In the genomic region with DNA sequence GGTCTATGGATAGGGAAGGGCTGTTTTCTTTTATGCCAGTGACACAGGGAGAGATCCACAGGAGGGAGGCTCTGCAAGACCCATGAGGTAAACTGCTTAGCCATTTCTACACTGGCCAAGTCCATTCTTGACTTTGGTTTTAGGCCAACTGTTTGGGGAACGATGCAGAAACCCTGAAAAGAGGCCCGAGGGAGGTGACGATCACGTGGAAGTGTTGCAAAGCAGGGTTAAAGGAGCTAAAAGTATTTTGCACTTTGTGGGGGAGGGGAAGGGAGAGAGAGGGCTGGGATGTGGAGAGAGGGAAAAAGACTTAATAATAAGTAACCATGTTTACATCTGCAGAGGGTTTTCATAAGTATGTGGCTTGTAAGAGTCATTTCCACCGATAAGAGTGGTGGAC, we compare ENCODE assay signal across 18 cellular contexts.
DNase-seq lines count a peak whose midpoint lies in the region; TF ChIP-seq lines count a peak whose summit lies in the region.
"Had no signal": no experiment of that assay in that cellular context is flagged by ENCODE, and none has a peak within 500 bp of the region (broad histone marks: within the 10 kb centered on the region; RNA-seq: fewer than 3 reads in every experiment).

No MANE protein-coding gene starts in this region.

- no peak overlapping the region for H3K9ac ChIP-seq in mammary epithelial cell (ENCODE audit: insufficient read depth, low read length)
- H3K9ac ChIP-seq: GM23248 had no signal

- intact Hi-C loops in MCF 10A (cut with micrococcal nuclease), result no loop called here
- intact Hi-C loops in mammary epithelial cell (cut with micrococcal nuclease), result no loop called here
- intact Hi-C loops in head of caudate nucleus (cut with DNase I), result no loop called here

- H3K27ac ChIP-seq in mammary epithelial cell (ENCODE audit: insufficient read depth, low read depth, low read length), result no peak overlapping the region
- H3K27ac ChIP-seq: 22Rv1, A549, C4-2B, GM23248 had no signal

- H3K27ac Mint-ChIP-seq in MCF 10A (ENCODE audit: low read depth, unreplicated experiment) (no peak overlapping the region), nephron (peak overlapping the region; percentile 37 to 73 (median 73))
- H3K27ac Mint-ChIP-seq: CD4-positive, alpha-beta T cell; HFFc6 had no signal

- H3K36me3 ChIP-seq in mammary epithelial cell (ENCODE audit: insufficient read depth, low read length), result no peaks in the 10 kb centered on the region

- H3K27me3 Mint-ChIP-seq in MCF 10A (ENCODE audit: insufficient read depth, unreplicated experiment) (no peaks in the 10 kb centered on the region), nephron (ENCODE audit: low read depth) (peaks cover 12% of the 10 kb centered on the region)

- H3K9me3 ChIP-seq in mammary epithelial cell (replicated peaks; ENCODE audit: insufficient read depth, low read length), result no peaks in the 10 kb centered on the region
- H3K9me3 ChIP-seq: A549, Caco-2 had no signal

- no peaks in the 10 kb centered on the region for H3K79me2 ChIP-seq in mammary epithelial cell (ENCODE audit: insufficient read depth, low read length)

- H3K9me3 Mint-ChIP-seq in MCF 10A (ENCODE audit: unreplicated experiment), result peaks cover 8% of the 10 kb centered on the region
- no peaks in the 10 kb centered on the region for H3K9me3 Mint-ChIP-seq in nephron
- H3K9me3 Mint-ChIP-seq: CD4-positive, alpha-beta T cell had no signal

- H2AFZ ChIP-seq in mammary epithelial cell (ENCODE audit: low read depth, low read length), result no peak overlapping the region
- H2AFZ ChIP-seq: GM23248 had no signal

- TF ChIP-seq CTCF in MCF 10A (IDR thresholded peaks at IDR 0.05; ENCODE audit: unreplicated experiment) (no peak), mammary epithelial cell (conservative IDR thresholded peaks at IDR 0.05 in 1 of 2, IDR thresholded peaks at IDR 0.05 in 1 of 2; ENCODE audit: extremely low read depth in 1 of 2, insufficient read depth in 1 of 2, low read depth in 1 of 2, low read length in 2 of 2) (no peak), nephron (IDR thresholded peaks at IDR 0.05; ENCODE audit: unreplicated experiment in 3 of 3) (no peak)

- H3K4me1 Mint-ChIP-seq in MCF 10A (ENCODE audit: insufficient read depth, unreplicated experiment) (peaks cover 15% of the 10 kb centered on the region), nephron (peaks cover 14% of the 10 kb centered on the region)

- in situ Hi-C loops in mammary epithelial cell (cut with MboI; ENCODE audit: low sequenced_read_pairs in 2 of 2), result no loop called here

- H3K4me3 Mint-ChIP-seq in MCF 10A (ENCODE audit: unreplicated experiment) (no peak overlapping the region), nephron (no peak overlapping the region)
- H3K4me3 Mint-ChIP-seq: CD4-positive, alpha-beta T cell; HFFc6 had no signal

- no peaks in the 10 kb centered on the region for H3K27me3 ChIP-seq in mammary epithelial cell (ENCODE audit: insufficient read depth, low read length)

- POLR2A ChIA-PET in MCF 10A (lab: Yijun Ruan, JAX), result no interaction called here

- H3K4me3 ChIP-seq in mammary epithelial cell (replicated peaks in 1 of 3; ENCODE audit: insufficient read depth in 1 of 3, low read depth in 2 of 3, low read length in 3 of 3), result no peak overlapping the region
- H3K4me3 ChIP-seq: A549, GM23248 had no signal

- H3K36me3 Mint-ChIP-seq in MCF 10A (ENCODE audit: insufficient read depth, unreplicated experiment) (no peaks in the 10 kb centered on the region), nephron (ENCODE audit: low read depth) (no peaks in the 10 kb centered on the region)

- 55% methylated on average over 5 of the region's 5 CpGs for WGBS in mammary epithelial cell (ENCODE audit: low coverage, missing lambda C conversion rate)

- H3K4me1 ChIP-seq in mammary epithelial cell (ENCODE audit: insufficient read depth, low read length), result no peaks in the 10 kb centered on the region
- H3K4me1 ChIP-seq: A549, Caco-2 had no signal

- no peaks in the 10 kb centered on the region for H4K20me1 ChIP-seq in mammary epithelial cell (ENCODE audit: insufficient read depth, low read length)

- DNase-seq in MCF 10A (ENCODE audit: unreplicated experiment) (peak; percentile 23), mammary epithelial cell (no peak), renal cortical epithelial cell (ENCODE audit: low read depth) (peak; percentile 96), head of caudate nucleus (no peak), SW480 (ENCODE audit: low spot score) (no peak), globus pallidus (ENCODE audit: low spot score) (no peak)
- DNase-seq: AML-193; Caco-2; CD4-positive, alpha-beta T cell; DMS79; GDM1; GM23248; HCEC 1CT; HFFc6 had no signal

- no peak overlapping the region for H3K4me2 ChIP-seq in mammary epithelial cell (ENCODE audit: insufficient read depth, low read depth, low read length)
- H3K4me2 ChIP-seq: A549 had no signal

- CTCF ChIA-PET in MCF 10A (lab: Yijun Ruan, JAX), result no interaction called here
- CTCF ChIA-PET in mammary epithelial cell (lab: Charles Lee; ENCODE audit: low non-redundant PET), result interaction anchor here (0.5 kb wide), 1 partner anchor 973 kb away, joined by 3 read pairs; the partner anchor contains the start of gene CACUL1

- no TSS peak for BruUV-seq in MCF 10A (replicated peaks; lab: Mats Ljungman, UMichigan)
- BruUV-seq in mammary epithelial cell (replicated peaks; lab: Mats Ljungman, UMichigan), result no TSS peak

- dilution Hi-C loops in mammary epithelial cell (cut with HindIII; ENCODE audit: low sequenced_read_pairs), result no loop called here

Comparison
In these comparisons a context has a peak if more than half of its experiments do, and no peak if none do; other contexts are left out.
1. DNase-seq: peak in MCF 10A (single experiment) and renal cortical epithelial cell (single experiment); none in mammary epithelial cell (single experiment), head of caudate nucleus (0 of 42), SW480 (single experiment) and globus pallidus (single experiment).